10 cellular contexts compared by ENCODE assay signal in genomic region chr5:69517763-69518212, GRCh38. TPM values are rescaled to one million over a fixed set of nuclear protein-coding genes. Genes with fewer than 3 reads are reported as not detected.
A peak's percentile ranks its signal among the peaks of the same experiment; 100 is the strongest.
DNase-seq lines count a peak whose midpoint lies in the region; ATAC-seq and TF ChIP-seq lines count a peak whose summit lies in the region.
"Had no signal": no experiment of that assay in that cellular context is flagged by ENCODE, and none has a peak within 500 bp of the region (broad histone marks: within the 10 kb centered on the region; RNA-seq: fewer than 3 reads in every experiment).

No MANE protein-coding gene starts in this region.

- H4K8ac ChIP-seq in neuronal stem cell (ENCODE audit: low read depth, low read length), result no peak overlapping the region

- no peak overlapping the region for H3K4me2 ChIP-seq in neuronal stem cell (ENCODE audit: insufficient read depth, low read length, poor library complexity, severe bottlenecking)

- H3K4me1 Mint-ChIP-seq in nephron progenitor cell, result peaks cover 30% of the 10 kb centered on the region
- H3K4me1 Mint-ChIP-seq: T-helper 17 cell had no signal

- POLR2A ChIA-PET in A673 (lab: Charles Lee; ENCODE audit: low non-redundant PET), result no interaction called here

- no peak overlapping the region for H3K4me3 ChIP-seq in neuronal stem cell (ENCODE audit: low read length in 2 of 2)
- no peak overlapping the region for H3K4me3 ChIP-seq in A673 (ENCODE audit: low read depth, low read length, poor library complexity, severe bottlenecking)

- H3K79me1 ChIP-seq in neuronal stem cell (ENCODE audit: low read depth, low read length), result peaks cover 1% of the 10 kb centered on the region

- no peak overlapping the region for H2BK5ac ChIP-seq in neuronal stem cell (ENCODE audit: low read length)

- no peak overlapping the region for H3K14ac ChIP-seq in neuronal stem cell (ENCODE audit: low read length)

- peak; percentile 27 for DNase-seq in HPDE6-E6E7 (ENCODE audit: extremely low spot score)
- peak; percentile 87 for DNase-seq in NCI-H748 treated with DMSO at 0.1 percent for 48 hours (lab: John Stamatoyannopoulos, UW)
- peak; percentile 88 for DNase-seq in epithelial cell of prostate (ENCODE audit: low read depth, low spot score)
- no peak for DNase-seq in nephron progenitor cell
- DNase-seq in neuronal stem cell (ENCODE audit: low spot score), result no peak
- DNase-seq in A673 (ENCODE audit: low spot score), result no peak
- DNase-seq: GDM1, T-helper 17 cell had no signal

- H2BK120ac ChIP-seq in neuronal stem cell (ENCODE audit: low read depth, low read length), result no peak overlapping the region

- H2BK15ac ChIP-seq in neuronal stem cell (ENCODE audit: low read length), result no peak overlapping the region

- H3K27ac ChIP-seq in epithelial cell of prostate (peak overlapping the region; percentile 89), neuronal stem cell (replicated peaks; ENCODE audit: low read length) (no peak overlapping the region), A673 (ENCODE audit: low read depth, low read length, poor library complexity, severe bottlenecking) (no peak overlapping the region)

- CTCF ChIA-PET in A673 (lab: Charles Lee), result interaction anchor here (0.6 kb wide), 1 partner anchor 17 kb away, joined by 3 read pairs; no protein-coding TSS in a partner anchor

- H3K36me3 ChIP-seq in neuronal stem cell (replicated peaks in 1 of 2; ENCODE audit: control insufficient read depth in 2 of 2, insufficient read depth in 2 of 2, low read length in 2 of 2), result no peaks in the 10 kb centered on the region
- H3K36me3 ChIP-seq in A673 (ENCODE audit: insufficient read depth, low read length, poor library complexity, severe bottlenecking), result no peaks in the 10 kb centered on the region

- no peak overlapping the region for H3K4ac ChIP-seq in neuronal stem cell (ENCODE audit: low read length)

- intact Hi-C loops in A673 (cut with micrococcal nuclease; ENCODE audit: unreplicated experiment), result no loop called here

- H2BK12ac ChIP-seq in neuronal stem cell (ENCODE audit: low read length), result no peak overlapping the region

- no peak overlapping the region for H3K18ac ChIP-seq in neuronal stem cell (ENCODE audit: low read length)

- H3K27ac Mint-ChIP-seq in nephron progenitor cell, result peak overlapping the region; percentile 27
- H3K27ac Mint-ChIP-seq: T-helper 17 cell had no signal

- H3K9ac ChIP-seq in neuronal stem cell (ENCODE audit: low read depth, low read length, poor library complexity), result no peak overlapping the region

- H4K91ac ChIP-seq in neuronal stem cell (ENCODE audit: low read depth, low read length, poor library complexity), result no peak overlapping the region

- no peaks in the 10 kb centered on the region for H3K27me3 ChIP-seq in neuronal stem cell (ENCODE audit: control insufficient read depth in 3 of 3, insufficient read depth in 3 of 3, low read depth in 1 of 3, low read length in 3 of 3)
- no peaks in the 10 kb centered on the region for H3K27me3 ChIP-seq in A673 (replicated peaks; ENCODE audit: insufficient read depth, low read depth, low read length, poor library complexity)

- no peak overlapping the region for H3K23ac ChIP-seq in neuronal stem cell (ENCODE audit: low read depth, low read length, poor library complexity)

- BruUV-seq in A673 (replicated peaks; lab: Mats Ljungman, UMichigan), result no TSS peak

- H3K36me3 Mint-ChIP-seq in nephron progenitor cell (ENCODE audit: low read depth), result peaks cover 6% of the 10 kb centered on the region

- H3K27me3 Mint-ChIP-seq in nephron progenitor cell (ENCODE audit: low read depth, poor library complexity), result peaks cover 3% of the 10 kb centered on the region
- H3K27me3 Mint-ChIP-seq: T-helper 17 cell had no signal

- peak overlapping the region; percentile 24 for H3K4me3 Mint-ChIP-seq in nephron progenitor cell
- H3K4me3 Mint-ChIP-seq: T-helper 17 cell had no signal

- WGBS in neuronal stem cell (ENCODE audit: extremely low coverage in 2 of 2, insufficient read length in 2 of 2, insufficient replicate concordance in 1 of 2), 2 donors, result no CpG with 5 or more reads among the region's 4 CpGs

- peaks cover 15% of the 10 kb centered on the region for H3K9me3 Mint-ChIP-seq in nephron progenitor cell

- no peak overlapping the region for H2AK5ac ChIP-seq in neuronal stem cell (ENCODE audit: low read depth, low read length)

- ATAC-seq in HG03460 (IDR thresholded peaks at IDR 0.05; ENCODE audit: unreplicated experiment) (no peak), SK-N-SH treated with all-trans-retinoic acid at 6 μM for 48 hours (no peak)
- ATAC-seq: T-helper 17 cell had no signal

- H3K4me1 ChIP-seq in neuronal stem cell (ENCODE audit: control insufficient read depth in 2 of 2, insufficient read depth in 1 of 2, low read depth in 1 of 2, low read length in 2 of 2) (no peaks in the 10 kb centered on the region), A673 (ENCODE audit: insufficient read depth, low read length, poor library complexity, severe bottlenecking) (no peaks in the 10 kb centered on the region)

- no peak for TF ChIP-seq CTCF in nephron progenitor cell (IDR thresholded peaks at IDR 0.05)
- TF ChIP-seq CTCF in A673 (conservative IDR thresholded peaks at IDR 0.05; ENCODE audit: low read depth, low read length), result no peak

- H3K9me3 ChIP-seq in neuronal stem cell (replicated peaks in 1 of 2; ENCODE audit: control insufficient read depth in 2 of 2, insufficient read depth in 1 of 2, low read depth in 1 of 2, low read length in 2 of 2) (no peaks in the 10 kb centered on the region), A673 (ENCODE audit: low read depth, low read length, poor library complexity, severe bottlenecking) (no peaks in the 10 kb centered on the region)

- no peak overlapping the region for H2AFZ ChIP-seq in neuronal stem cell (ENCODE audit: low read length)

TF ChIP-seq in SK-N-SH treated with all-trans-retinoic acid at 6 μM for 48 hours, 23 proteins besides CTCF, POLR2A, EP300 and RAD21:
- TF ChIP-seq SNAI2 (CRISPR knock-in tag; IDR thresholded peaks at IDR 0.05) (no peak), POU6F1 (CRISPR knock-in tag; IDR thresholded peaks at IDR 0.05; ENCODE audit: borderline replicate concordance, low read depth) (no peak), TOX (CRISPR knock-in tag; IDR thresholded peaks at IDR 0.05; ENCODE audit: borderline replicate concordance) (no peak), ZNF70 (CRISPR knock-in tag; IDR thresholded peaks at IDR 0.05) (no peak), TCF4 (CRISPR knock-in tag; IDR thresholded peaks at IDR 0.05; ENCODE audit: borderline replicate concordance) (no peak), RARB (CRISPR knock-in tag; IDR thresholded peaks at IDR 0.05) (no peak), ZNF565 (CRISPR knock-in tag; conservative IDR thresholded peaks at IDR 0.05; ENCODE audit: low read depth) (no peak), PPARA (CRISPR knock-in tag; IDR thresholded peaks at IDR 0.05; ENCODE audit: borderline replicate concordance) (no peak), ZFP3 (CRISPR knock-in tag; IDR thresholded peaks at IDR 0.05) (no peak)
- TF ChIP-seq, protein P1, sequence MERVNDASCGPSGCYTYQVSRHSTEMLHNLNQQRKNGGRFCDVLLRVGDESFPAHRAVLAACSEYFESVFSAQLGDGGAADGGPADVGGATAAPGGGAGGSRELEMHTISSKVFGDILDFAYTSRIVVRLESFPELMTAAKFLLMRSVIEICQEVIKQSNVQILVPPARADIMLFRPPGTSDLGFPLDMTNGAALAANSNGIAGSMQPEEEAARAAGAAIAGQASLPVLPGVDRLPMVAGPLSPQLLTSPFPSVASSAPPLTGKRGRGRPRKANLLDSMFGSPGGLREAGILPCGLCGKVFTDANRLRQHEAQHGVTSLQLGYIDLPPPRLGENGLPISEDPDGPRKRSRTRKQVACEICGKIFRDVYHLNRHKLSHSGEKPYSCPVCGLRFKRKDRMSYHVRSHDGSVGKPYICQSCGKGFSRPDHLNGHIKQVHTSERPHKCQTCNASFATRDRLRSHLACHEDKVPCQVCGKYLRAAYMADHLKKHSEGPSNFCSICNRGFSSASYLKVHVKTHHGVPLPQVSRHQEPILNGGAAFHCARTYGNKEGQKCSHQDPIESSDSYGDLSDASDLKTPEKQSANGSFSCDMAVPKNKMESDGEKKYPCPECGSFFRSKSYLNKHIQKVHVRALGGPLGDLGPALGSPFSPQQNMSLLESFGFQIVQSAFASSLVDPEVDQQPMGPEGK (CRISPR knock-in tag; IDR thresholded peaks at IDR 0.05; ENCODE audit: borderline replicate concordance), result no peak

RNA-seq across cellular contexts. Expression of gene OCLN, which starts 25.2 kb away (rescaled TPM):
- polyA plus RNA-seq in neuronal stem cell (2013, experiment 1 of 2), result 13.0 TPM
- polyA plus RNA-seq in neuronal stem cell (2013, experiment 2 of 2), result 13.4 TPM
- total RNA-seq in A673 (2021), result 13.3 and 14.1 TPM in 2 replicates

RNA-seq across cellular contexts. Expression of gene GTF2H2C, which starts 42.2 kb away (rescaled TPM):
- 21.6 TPM for polyA plus RNA-seq in neuronal stem cell (2013, experiment 1 of 2)
- polyA plus RNA-seq in neuronal stem cell (2013, experiment 2 of 2), result 23.3 TPM
- 58.9 and 59.0 TPM in 2 replicates for total RNA-seq in A673 (2021)

Comparison
In these comparisons a context has a peak if more than half of its experiments do, and no peak if none do; other contexts are left out.
1. DNase-seq: peak in HPDE6-E6E7 (single experiment), NCI-H748 treated with DMSO at 0.1 percent for 48 hours (single experiment) and epithelial cell of prostate (single experiment); none in nephron progenitor cell (single experiment), neuronal stem cell (single experiment) and A673 (single experiment).